Comparison of ENCODE assay signal across 13 cellular contexts in genomic region chr9:129983891-129984290, GRCh38. TPM values are rescaled to one million over a fixed set of nuclear protein-coding genes. Genes with fewer than 3 reads are reported as not detected.
A peak's percentile ranks its signal among the peaks of the same experiment; 100 is the strongest.
DNase-seq lines count a peak whose midpoint lies in the region; ATAC-seq, FAIRE-seq and TF ChIP-seq lines count a peak whose summit lies in the region.
"Had no signal": no experiment of that assay in that cellular context is flagged by ENCODE, and none has a peak within 500 bp of the region (broad histone marks: within the 10 kb centered on the region; RNA-seq: fewer than 3 reads in every experiment).

No MANE protein-coding gene starts in this region.

- CTCF ChIA-PET in activated naive CD4-positive, alpha-beta T cell treated with anti-CD3 and anti-CD28 coated beads, Interleukin-2, amount 10 ng/mL, durations not matched to agents 7 days and 5 days (lab: Charles Lee) = no interaction called here

- no peaks in the 10 kb centered on the region for H3K27me3 ChIP-seq in astrocyte (ENCODE audit: insufficient read depth, low read length)
- no peaks in the 10 kb centered on the region for H3K27me3 ChIP-seq in mesenchymal stem cell (ENCODE audit: control insufficient read depth in 1 of 2, insufficient read depth in 1 of 2, low read length in 2 of 2)
- H3K27me3 ChIP-seq: upper lobe of left lung had no signal

- no peak overlapping the region for H3K4me3 Mint-ChIP-seq in activated naive CD8-positive, alpha-beta T cell
- no peak overlapping the region for H3K4me3 Mint-ChIP-seq in activated naive CD8-positive, alpha-beta T cell treated with anti-CD3 and anti-CD28 coated beads for 36 hours
- H3K4me3 Mint-ChIP-seq in astrocyte (ENCODE audit: unreplicated experiment) (no peak overlapping the region), type B pancreatic cell (no peak overlapping the region)
- no peak overlapping the region for H3K4me3 Mint-ChIP-seq in activated naive CD4-positive, alpha-beta T cell treated with anti-CD3 and anti-CD28 coated beads, Interleukin-2, amount 10 ng/mL, durations not matched to agents 7 days and 5 days

- H4K8ac ChIP-seq in mesenchymal stem cell (ENCODE audit: low read length) = no peak overlapping the region

- H2AFZ ChIP-seq in astrocyte (ENCODE audit: low read depth, low read length) (no peak overlapping the region), mesenchymal stem cell (ENCODE audit: low read depth, low read length) (no peak overlapping the region)

- no peaks in the 10 kb centered on the region for H3K79me2 ChIP-seq in astrocyte (ENCODE audit: insufficient read depth, low read length)

- H3K9me3 ChIP-seq in astrocyte (ENCODE audit: insufficient read depth, low read depth, low read length) (no peaks in the 10 kb centered on the region), mesenchymal stem cell (ENCODE audit: control insufficient read depth, low read length) (no peaks in the 10 kb centered on the region)
- H3K9me3 ChIP-seq: psoas muscle, upper lobe of left lung had no signal

- no peak overlapping the region for H3K4ac ChIP-seq in mesenchymal stem cell (ENCODE audit: low read depth in 1 of 2, low read length in 2 of 2)

- no peak for ATAC-seq in HG03571 (IDR thresholded peaks at IDR 0.05; ENCODE audit: unreplicated experiment)
- ATAC-seq: psoas muscle had no signal

- peaks cover 72% of the 10 kb centered on the region for H3K4me1 Mint-ChIP-seq in activated naive CD8-positive, alpha-beta T cell (ENCODE audit: low read depth)
- peaks cover 47% of the 10 kb centered on the region for H3K4me1 Mint-ChIP-seq in activated naive CD8-positive, alpha-beta T cell treated with anti-CD3 and anti-CD28 coated beads for 36 hours
- H3K4me1 Mint-ChIP-seq in astrocyte (ENCODE audit: low read depth, unreplicated experiment) (peaks cover 6% of the 10 kb centered on the region), type B pancreatic cell (ENCODE audit: unreplicated experiment) (peaks cover 3% of the 10 kb centered on the region)
- H3K4me1 Mint-ChIP-seq in activated naive CD4-positive, alpha-beta T cell treated with anti-CD3 and anti-CD28 coated beads, Interleukin-2, amount 10 ng/mL, durations not matched to agents 7 days and 5 days = peaks cover 39% of the 10 kb centered on the region

- H2BK12ac ChIP-seq in mesenchymal stem cell (ENCODE audit: low read length in 2 of 2) = no peak overlapping the region

- TF ChIP-seq CTCF in astrocyte (IDR thresholded peaks at IDR 0.05; ENCODE audit: insufficient read depth, low read depth, low read length) = no peak
- TF ChIP-seq CTCF in type B pancreatic cell (conservative IDR thresholded peaks at IDR 0.05) = no peak

- H3K36me3 Mint-ChIP-seq in activated naive CD8-positive, alpha-beta T cell = peaks cover 20% of the 10 kb centered on the region
- H3K36me3 Mint-ChIP-seq in activated naive CD8-positive, alpha-beta T cell treated with anti-CD3 and anti-CD28 coated beads for 36 hours = peaks cover 62% of the 10 kb centered on the region
- H3K36me3 Mint-ChIP-seq in astrocyte (ENCODE audit: low read depth, unreplicated experiment) = peaks cover 14% of the 10 kb centered on the region
- H3K36me3 Mint-ChIP-seq in type B pancreatic cell = peaks cover 6% of the 10 kb centered on the region
- H3K36me3 Mint-ChIP-seq in activated naive CD4-positive, alpha-beta T cell treated with anti-CD3 and anti-CD28 coated beads, Interleukin-2, amount 10 ng/mL, durations not matched to agents 7 days and 5 days = peaks cover 37% of the 10 kb centered on the region

- no peak for FAIRE-seq in astrocyte (lab: Jason Lieb, UNC)

- no peak for DNase-seq in activated naive CD8-positive, alpha-beta T cell treated with anti-CD3 and anti-CD28 coated beads for 36 hours
- peak; percentile 79 for DNase-seq in astrocyte (ENCODE audit: low read depth)
- DNase-seq in mesenchymal stem cell = no peak
- DNase-seq in type B pancreatic cell (ENCODE audit: extremely low spot score, unreplicated experiment) = no peak
- DNase-seq in stimulated activated CD4-positive, alpha-beta T cell treated with anti-CD3 and anti-CD28 coated beads, Interleukin-1b, Interleukin-23, amount 100 ng/mL, for 48 hours = no peak
- no peak for DNase-seq in activated naive CD4-positive, alpha-beta T cell treated with anti-CD3 and anti-CD28 coated beads, Interleukin-2, amount 10 ng/mL, durations not matched to agents 7 days and 5 days
- DNase-seq: effector CD8-positive, alpha-beta T cell; hippocampal formation; NCI-H2107; psoas muscle; upper lobe of left lung had no signal

- H3K4me2 ChIP-seq in astrocyte (ENCODE audit: low read length) (no peak overlapping the region), mesenchymal stem cell (ENCODE audit: low read length, poor library complexity, severe bottlenecking) (no peak overlapping the region)

- peak overlapping the region; percentile 81 for H3K27ac Mint-ChIP-seq in activated naive CD8-positive, alpha-beta T cell
- no peak overlapping the region for H3K27ac Mint-ChIP-seq in activated naive CD8-positive, alpha-beta T cell treated with anti-CD3 and anti-CD28 coated beads for 36 hours
- peak overlapping the region; percentile 72 for H3K27ac Mint-ChIP-seq in astrocyte (ENCODE audit: unreplicated experiment)
- peak overlapping the region; percentile 78 for H3K27ac Mint-ChIP-seq in type B pancreatic cell
- H3K27ac Mint-ChIP-seq in activated naive CD4-positive, alpha-beta T cell treated with anti-CD3 and anti-CD28 coated beads, Interleukin-2, amount 10 ng/mL, durations not matched to agents 7 days and 5 days = no peak overlapping the region

- H3K4me1 ChIP-seq in astrocyte (ENCODE audit: insufficient read depth, low read length) (no peaks in the 10 kb centered on the region), mesenchymal stem cell (ENCODE audit: control insufficient read depth, insufficient read depth, low read depth, low read length) (peaks cover 2% of the 10 kb centered on the region)

- no peak overlapping the region for H2BK5ac ChIP-seq in mesenchymal stem cell (ENCODE audit: low read depth, low read length, poor library complexity, severe bottlenecking)

- H4K91ac ChIP-seq in mesenchymal stem cell (ENCODE audit: low read length) = no peak overlapping the region

- H3K18ac ChIP-seq in mesenchymal stem cell (ENCODE audit: low read depth in 1 of 2, low read length in 2 of 2) = no peak overlapping the region

- H2AK5ac ChIP-seq in mesenchymal stem cell (ENCODE audit: low read length, severe bottlenecking) = no peak overlapping the region

- H3K4me3 ChIP-seq in astrocyte (ENCODE audit: insufficient read depth, low read depth, low read length) (no peak overlapping the region), mesenchymal stem cell (ENCODE audit: insufficient read depth in 1 of 2, low read depth in 1 of 2, low read length in 2 of 2) (no peak overlapping the region)
- H3K4me3 ChIP-seq: psoas muscle, upper lobe of left lung had no signal

- no peak overlapping the region for H2BK120ac ChIP-seq in mesenchymal stem cell (ENCODE audit: low read depth, low read length)

- peaks cover 2% of the 10 kb centered on the region for H4K20me1 ChIP-seq in astrocyte (ENCODE audit: insufficient read depth, low read length)

- peaks cover 2% of the 10 kb centered on the region for H3K79me1 ChIP-seq in mesenchymal stem cell (replicated peaks; ENCODE audit: low read length, poor library complexity, severe bottlenecking)

- no peak overlapping the region for H3K23ac ChIP-seq in mesenchymal stem cell (ENCODE audit: low read length in 2 of 2)

- no peaks in the 10 kb centered on the region for H3K9me3 Mint-ChIP-seq in activated naive CD8-positive, alpha-beta T cell (ENCODE audit: low read depth)
- peaks cover 8% of the 10 kb centered on the region for H3K9me3 Mint-ChIP-seq in activated naive CD8-positive, alpha-beta T cell treated with anti-CD3 and anti-CD28 coated beads for 36 hours
- H3K9me3 Mint-ChIP-seq in astrocyte (ENCODE audit: unreplicated experiment) = no peaks in the 10 kb centered on the region
- H3K9me3 Mint-ChIP-seq in type B pancreatic cell = no peaks in the 10 kb centered on the region
- no peaks in the 10 kb centered on the region for H3K9me3 Mint-ChIP-seq in activated naive CD4-positive, alpha-beta T cell treated with anti-CD3 and anti-CD28 coated beads, Interleukin-2, amount 10 ng/mL, durations not matched to agents 7 days and 5 days

- no peak overlapping the region for H2BK15ac ChIP-seq in mesenchymal stem cell (ENCODE audit: low read depth, poor library complexity, severe bottlenecking)

- no peaks in the 10 kb centered on the region for H3K36me3 ChIP-seq in astrocyte (ENCODE audit: insufficient read depth, low read length)
- peaks cover 0 to 3% of the 10 kb centered on the region in 2 experiments for H3K36me3 ChIP-seq in mesenchymal stem cell (ENCODE audit: control insufficient read depth in 1 of 2, insufficient read depth in 2 of 2, low read depth in 1 of 2, low read length in 2 of 2)

- H3K9ac ChIP-seq in astrocyte (ENCODE audit: low read length) (no peak overlapping the region), mesenchymal stem cell (ENCODE audit: low read length) (peak overlapping the region; percentile 41)

- no peak overlapping the region for H3K14ac ChIP-seq in mesenchymal stem cell (ENCODE audit: low read length in 2 of 2)

- 85% methylated on average over 2 of the region's 2 CpGs for WGBS in mesenchymal stem cell

- H3K27ac ChIP-seq in astrocyte (ENCODE audit: low read depth, low read length) (no peak overlapping the region), mesenchymal stem cell (ENCODE audit: low read length, poor library complexity, severe bottlenecking) (no peak overlapping the region)
- H3K27ac ChIP-seq: psoas muscle had no signal

- no peaks in the 10 kb centered on the region for H3K27me3 Mint-ChIP-seq in activated naive CD8-positive, alpha-beta T cell
- H3K27me3 Mint-ChIP-seq in activated naive CD8-positive, alpha-beta T cell treated with anti-CD3 and anti-CD28 coated beads for 36 hours = no peaks in the 10 kb centered on the region
- no peaks in the 10 kb centered on the region for H3K27me3 Mint-ChIP-seq in astrocyte (ENCODE audit: low read depth, unreplicated experiment)
- no peaks in the 10 kb centered on the region for H3K27me3 Mint-ChIP-seq in type B pancreatic cell
- H3K27me3 Mint-ChIP-seq in activated naive CD4-positive, alpha-beta T cell treated with anti-CD3 and anti-CD28 coated beads, Interleukin-2, amount 10 ng/mL, durations not matched to agents 7 days and 5 days = no peaks in the 10 kb centered on the region

RNA-seq across cellular contexts. Expression of gene FNBP1, which starts 59.1 kb away (rescaled TPM):
- 100 to 1,000 TPM; 198 TPM for total RNA-seq in activated naive CD8-positive, alpha-beta T cell treated with anti-CD3 and anti-CD28 coated beads for 36 hours
- total RNA-seq in astrocyte (60.9 and 63.5 TPM in 2 replicates), type B pancreatic cell (ENCODE audit: low replicate concordance) (38.6 and 54.1 TPM in 2 replicates)
- polyA plus RNA-seq in mesenchymal stem cell (2013, experiment 1 of 2) = 47.4 TPM
- polyA plus RNA-seq in mesenchymal stem cell (2013, experiment 2 of 2) = 45.8 TPM

Comparison
In these comparisons a context has a peak if more than half of its experiments do, and no peak if none do; other contexts are left out.
1. H3K27ac Mint-ChIP-seq: peak in activated naive CD8-positive, alpha-beta T cell (single experiment), astrocyte (single experiment) and type B pancreatic cell (single experiment); none in activated naive CD8-positive, alpha-beta T cell treated with anti-CD3 and anti-CD28 coated beads for 36 hours (single experiment) and activated naive CD4-positive, alpha-beta T cell treated with anti-CD3 and anti-CD28 coated beads, Interleukin-2, amount 10 ng/mL, durations not matched to agents 7 days and 5 days (single experiment).